ENCODE assay signal across 1 cellular context in the genomic region with DNA sequence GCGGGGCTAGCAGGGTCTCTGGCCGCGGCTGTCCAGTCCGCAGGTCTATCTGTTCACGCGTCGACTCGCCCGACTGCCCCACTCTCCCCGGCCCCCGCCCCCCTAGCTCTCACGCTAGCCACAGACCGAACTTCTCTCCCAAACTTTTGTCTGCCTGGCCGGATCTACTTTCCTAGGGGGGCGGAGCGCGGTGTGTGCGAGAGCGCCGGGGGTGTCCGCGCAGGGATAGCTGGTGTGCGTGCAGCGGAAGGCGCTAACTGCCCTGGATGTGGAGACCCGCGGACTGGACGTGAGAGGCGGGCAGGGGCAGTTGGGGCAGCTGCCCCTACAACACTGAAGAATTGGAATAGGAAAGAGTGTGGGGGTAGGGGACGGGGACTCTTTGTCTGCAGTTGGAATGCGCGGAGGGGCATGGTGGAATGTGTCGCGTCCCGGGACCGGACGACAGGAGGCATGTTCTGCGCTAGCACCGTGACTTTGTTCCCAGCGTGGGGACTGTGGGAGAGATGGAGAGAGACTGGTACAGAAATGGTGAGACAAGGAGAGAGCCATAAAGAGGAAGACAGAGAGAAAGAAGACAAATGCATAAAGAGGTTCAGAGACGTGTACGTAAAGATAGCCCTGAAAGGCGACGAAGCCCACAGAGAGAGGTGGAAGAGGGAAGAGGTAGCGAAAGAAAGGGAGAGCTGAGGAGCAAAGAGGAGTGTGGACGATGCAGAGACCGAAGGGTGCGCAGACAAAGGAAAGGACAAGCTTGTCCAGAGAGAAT.
TF ChIP-seq lines count a peak whose summit lies in the region.

TSS of gene AJUBA (minus strand) at position 75 of the 769 bp plus-strand sequence. CDS start 285 bp downstream, outside the sequence.

TF ChIP-seq in SK-N-SH treated with all-trans-retinoic acid at 6 μM for 48 hours, 23 proteins besides CTCF, POLR2A, EP300 and RAD21 (continued from another document):
- TF ChIP-seq, protein P1, sequence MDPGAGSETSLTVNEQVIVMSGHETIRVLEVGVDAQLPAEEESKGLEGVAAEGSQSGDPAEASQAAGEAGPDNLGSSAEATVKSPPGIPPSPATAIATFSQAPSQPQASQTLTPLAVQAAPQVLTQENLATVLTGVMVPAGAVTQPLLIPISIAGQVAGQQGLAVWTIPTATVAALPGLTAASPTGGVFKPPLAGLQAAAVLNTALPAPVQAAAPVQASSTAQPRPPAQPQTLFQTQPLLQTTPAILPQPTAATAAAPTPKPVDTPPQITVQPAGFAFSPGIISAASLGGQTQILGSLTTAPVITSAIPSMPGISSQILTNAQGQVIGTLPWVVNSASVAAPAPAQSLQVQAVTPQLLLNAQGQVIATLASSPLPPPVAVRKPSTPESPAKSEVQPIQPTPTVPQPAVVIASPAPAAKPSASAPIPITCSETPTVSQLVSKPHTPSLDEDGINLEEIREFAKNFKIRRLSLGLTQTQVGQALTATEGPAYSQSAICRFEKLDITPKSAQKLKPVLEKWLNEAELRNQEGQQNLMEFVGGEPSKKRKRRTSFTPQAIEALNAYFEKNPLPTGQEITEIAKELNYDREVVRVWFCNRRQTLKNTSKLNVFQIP (CRISPR knock-in tag; IDR thresholded peaks at IDR 0.05; ENCODE audit: borderline replicate concordance, low read depth) = peak; percentile 71; the same call in 1 of the 2 replicates
- no peak for TF ChIP-seq PPARA (CRISPR knock-in tag; IDR thresholded peaks at IDR 0.05; ENCODE audit: borderline replicate concordance)
- peak; percentile 56; the same call in 1 of the 2 replicates for TF ChIP-seq ZFP3 (CRISPR knock-in tag; IDR thresholded peaks at IDR 0.05)
- no peak for TF ChIP-seq ZNF565 (CRISPR knock-in tag; conservative IDR thresholded peaks at IDR 0.05; ENCODE audit: low read depth)
- TF ChIP-seq TOX (CRISPR knock-in tag; IDR thresholded peaks at IDR 0.05; ENCODE audit: borderline replicate concordance) = no peak
